In the genomic region with DNA sequence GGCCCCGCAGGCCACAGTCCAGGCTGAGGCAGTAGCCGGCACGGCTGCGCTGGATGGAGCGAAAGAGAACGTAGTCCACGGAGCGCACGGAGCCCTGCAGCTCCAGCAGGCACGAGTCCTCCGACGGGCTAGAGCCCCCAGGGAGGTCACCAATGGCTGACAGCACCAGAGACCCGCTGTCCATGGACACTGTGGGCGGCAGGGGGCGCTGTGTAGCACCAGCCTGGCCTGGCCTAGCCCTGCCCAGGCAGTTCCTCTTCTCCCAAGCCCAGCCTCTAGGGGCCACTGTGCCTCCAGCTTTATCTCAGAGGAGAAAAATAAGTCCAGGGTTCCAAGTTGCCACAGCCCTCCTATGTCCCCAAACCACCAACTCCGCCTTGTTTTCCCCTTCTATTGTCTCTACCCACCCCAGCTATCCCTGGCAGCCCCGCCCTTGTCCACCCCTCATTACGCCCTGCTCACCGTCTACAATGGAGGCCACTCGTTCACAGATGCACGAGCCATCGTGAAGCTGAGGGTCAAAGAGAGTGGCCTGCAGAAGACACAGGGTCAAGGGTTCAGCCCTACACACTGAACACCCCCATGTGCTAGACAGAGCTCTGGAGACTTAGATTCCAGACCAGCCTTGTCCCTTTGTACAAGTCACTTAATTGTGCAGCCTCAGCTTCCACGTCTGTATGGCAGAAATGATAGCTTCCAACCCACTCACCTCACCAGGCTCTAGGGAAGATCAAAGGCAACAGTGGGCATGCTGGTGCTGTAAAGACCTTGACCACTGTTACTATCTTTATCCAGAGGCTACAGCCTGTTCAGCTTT, we compare ENCODE assay signal across 1 cellular context.
TF ChIP-seq lines count a peak whose summit lies in the region.

No MANE protein-coding gene starts in this region.

TF ChIP-seq in HEK293, 187 proteins besides CTCF, POLR2A, EP300 and RAD21 (continued from another document):
- TF ChIP-seq, protein P1, sequence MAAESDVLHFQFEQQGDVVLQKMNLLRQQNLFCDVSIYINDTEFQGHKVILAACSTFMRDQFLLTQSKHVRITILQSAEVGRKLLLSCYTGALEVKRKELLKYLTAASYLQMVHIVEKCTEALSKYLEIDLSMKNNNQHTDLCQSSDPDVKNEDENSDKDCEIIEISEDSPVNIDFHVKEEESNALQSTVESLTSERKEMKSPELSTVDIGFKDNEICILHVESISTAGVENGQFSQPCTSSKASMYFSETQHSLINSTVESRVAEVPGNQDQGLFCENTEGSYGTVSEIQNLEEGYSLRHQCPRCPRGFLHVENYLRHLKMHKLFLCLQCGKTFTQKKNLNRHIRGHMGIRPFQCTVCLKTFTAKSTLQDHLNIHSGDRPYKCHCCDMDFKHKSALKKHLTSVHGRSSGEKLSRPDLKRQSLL (tag by site-specific recombination; IDR thresholded peaks at IDR 0.05): no peak
- TF ChIP-seq, protein P2, sequence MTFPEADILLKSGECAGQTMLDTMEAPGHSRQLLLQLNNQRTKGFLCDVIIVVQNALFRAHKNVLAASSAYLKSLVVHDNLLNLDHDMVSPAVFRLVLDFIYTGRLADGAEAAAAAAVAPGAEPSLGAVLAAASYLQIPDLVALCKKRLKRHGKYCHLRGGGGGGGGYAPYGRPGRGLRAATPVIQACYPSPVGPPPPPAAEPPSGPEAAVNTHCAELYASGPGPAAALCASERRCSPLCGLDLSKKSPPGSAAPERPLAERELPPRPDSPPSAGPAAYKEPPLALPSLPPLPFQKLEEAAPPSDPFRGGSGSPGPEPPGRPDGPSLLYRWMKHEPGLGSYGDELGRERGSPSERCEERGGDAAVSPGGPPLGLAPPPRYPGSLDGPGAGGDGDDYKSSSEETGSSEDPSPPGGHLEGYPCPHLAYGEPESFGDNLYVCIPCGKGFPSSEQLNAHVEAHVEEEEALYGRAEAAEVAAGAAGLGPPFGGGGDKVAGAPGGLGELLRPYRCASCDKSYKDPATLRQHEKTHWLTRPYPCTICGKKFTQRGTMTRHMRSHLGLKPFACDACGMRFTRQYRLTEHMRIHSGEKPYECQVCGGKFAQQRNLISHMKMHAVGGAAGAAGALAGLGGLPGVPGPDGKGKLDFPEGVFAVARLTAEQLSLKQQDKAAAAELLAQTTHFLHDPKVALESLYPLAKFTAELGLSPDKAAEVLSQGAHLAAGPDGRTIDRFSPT (tag by site-specific recombination; IDR thresholded peaks at IDR 0.05): peak; percentile 52; the same call in 1 of the 2 replicates
- TF ChIP-seq ZBTB17 (tag by site-specific recombination; IDR thresholded peaks at IDR 0.05) (peak; percentile 64; the same call in 1 of the 2 replicates), ZNF768 (tag by site-specific recombination; IDR thresholded peaks at IDR 0.05) (no peak), ZNF132 (tag by site-specific recombination; IDR thresholded peaks at IDR 0.05; ENCODE audit: borderline replicate concordance) (no peak), ZNF10 (tag by site-specific recombination; IDR thresholded peaks at IDR 0.05) (no peak), ZNF140 (tag by site-specific recombination; IDR thresholded peaks at IDR 0.05) (no peak), ZNF404 (tag by site-specific recombination; IDR thresholded peaks at IDR 0.05) (no peak), GLIS2 (tag by site-specific recombination; IDR thresholded peaks at IDR 0.05) (peak; percentile 84), ZFP3 (tag by site-specific recombination; IDR thresholded peaks at IDR 0.05; ENCODE audit: low read depth) (no peak), BCL6B (tag by site-specific recombination; IDR thresholded peaks at IDR 0.05) (no peak), ZNF423 (tag by site-specific recombination; IDR thresholded peaks at IDR 0.05) (no peak)
- TF ChIP-seq, protein P3, sequence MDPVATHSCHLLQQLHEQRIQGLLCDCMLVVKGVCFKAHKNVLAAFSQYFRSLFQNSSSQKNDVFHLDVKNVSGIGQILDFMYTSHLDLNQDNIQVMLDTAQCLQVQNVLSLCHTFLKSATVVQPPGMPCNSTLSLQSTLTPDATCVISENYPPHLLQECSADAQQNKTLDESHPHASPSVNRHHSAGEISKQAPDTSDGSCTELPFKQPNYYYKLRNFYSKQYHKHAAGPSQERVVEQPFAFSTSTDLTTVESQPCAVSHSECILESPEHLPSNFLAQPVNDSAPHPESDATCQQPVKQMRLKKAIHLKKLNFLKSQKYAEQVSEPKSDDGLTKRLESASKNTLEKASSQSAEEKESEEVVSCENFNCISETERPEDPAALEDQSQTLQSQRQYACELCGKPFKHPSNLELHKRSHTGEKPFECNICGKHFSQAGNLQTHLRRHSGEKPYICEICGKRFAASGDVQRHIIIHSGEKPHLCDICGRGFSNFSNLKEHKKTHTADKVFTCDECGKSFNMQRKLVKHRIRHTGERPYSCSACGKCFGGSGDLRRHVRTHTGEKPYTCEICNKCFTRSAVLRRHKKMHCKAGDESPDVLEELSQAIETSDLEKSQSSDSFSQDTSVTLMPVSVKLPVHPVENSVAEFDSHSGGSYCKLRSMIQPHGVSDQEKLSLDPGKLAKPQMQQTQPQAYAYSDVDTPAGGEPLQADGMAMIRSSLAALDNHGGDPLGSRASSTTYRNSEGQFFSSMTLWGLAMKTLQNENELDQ (tag by site-specific recombination; IDR thresholded peaks at IDR 0.05; ENCODE audit: low read depth): no peak
